ENCODE assay signal across 16 cellular contexts in genomic region chr4:81032174-81032551, GRCh38. TPM values are rescaled to one million over a fixed set of nuclear protein-coding genes. Genes with fewer than 3 reads are reported as not detected.
DNase-seq lines count a peak whose midpoint lies in the region; TF ChIP-seq lines count a peak whose summit lies in the region.
"Had no signal": no experiment of that assay in that cellular context is flagged by ENCODE, and none has a peak within 500 bp of the region (broad histone marks: within the 10 kb centered on the region; RNA-seq: fewer than 3 reads in every experiment).

No MANE protein-coding gene starts in this region.

- H3K36me3 ChIP-seq in H7 (replicated peaks; ENCODE audit: control insufficient read depth, insufficient read depth, low read length), result no peaks in the 10 kb centered on the region

- H3K4me1 Mint-ChIP-seq in glutamatergic neuron (ENCODE audit: low read depth, unreplicated experiment) (no peaks in the 10 kb centered on the region), nephron progenitor cell (peaks cover 41% of the 10 kb centered on the region)

- no peaks in the 10 kb centered on the region for H3K36me3 Mint-ChIP-seq in glutamatergic neuron (ENCODE audit: unreplicated experiment)
- no peaks in the 10 kb centered on the region for H3K36me3 Mint-ChIP-seq in nephron progenitor cell (ENCODE audit: low read depth)

- H3K4me3 ChIP-seq in H7 (ENCODE audit: insufficient read depth, low read depth, low read length), result no peak overlapping the region; the same call in 1 of the 2 replicates

- H3K27me3 ChIP-seq in H7 (ENCODE audit: control insufficient read depth, insufficient read depth, low read length), result peaks cover 45% of the 10 kb centered on the region

- H3K9me3 Mint-ChIP-seq in glutamatergic neuron (ENCODE audit: unreplicated experiment) (peaks cover 7% of the 10 kb centered on the region), nephron progenitor cell (no peaks in the 10 kb centered on the region)
- H3K9me3 Mint-ChIP-seq: activated CD4-positive, alpha-beta T cell treated with anti-CD3 and anti-CD28 coated beads, Interleukin-2, amount 10 ng/mL, durations not matched to agents 24 days and 14 days; activated T-cell treated with anti-CD3 and anti-CD28 coated beads, Interleukin-2, amount 50 U/mL, for 4 hours; stimulated activated naive CD8-positive, alpha-beta T cell treated with anti-CD3 and anti-CD28 coated beads, Interleukin-15, amount 100 ng/mL, for 72 hours had no signal

- peaks cover 19% of the 10 kb centered on the region for H3K27me3 Mint-ChIP-seq in glutamatergic neuron (ENCODE audit: unreplicated experiment)
- H3K27me3 Mint-ChIP-seq in nephron progenitor cell (ENCODE audit: low read depth, poor library complexity), result peaks cover 74% of the 10 kb centered on the region

- DNase-seq in H7 (peak; percentile 30), NCI-H187 treated with DMSO at 0.1 percent for 48 hours (lab: John Stamatoyannopoulos, UW) (peak; percentile 55), glutamatergic neuron (no peak), nephron progenitor cell (no peak), GM10266 (ENCODE audit: extremely low spot score) (no peak), germinal center (ENCODE audit: low spot score) (no peak)
- no peak for DNase-seq in stimulated activated CD8-positive, alpha-beta memory T cell treated with anti-CD3 and anti-CD28 coated beads, Interleukin-4, amount 100 ng/mL, for 48 hours
- DNase-seq: activated CD4-positive, alpha-beta T cell treated with anti-CD3 and anti-CD28 coated beads, Interleukin-2, amount 10 ng/mL, durations not matched to agents 24 days and 14 days; activated T-cell treated with anti-CD3 and anti-CD28 coated beads, Interleukin-2, amount 50 U/mL, for 4 hours; amygdala; cortex of kidney; GM23248; Kasumi-1; NCI-H446 had no signal

- H3K4me3 Mint-ChIP-seq in glutamatergic neuron (ENCODE audit: unreplicated experiment) (peak overlapping the region; percentile 96), nephron progenitor cell (peak overlapping the region; percentile 85)

- no peak for TF ChIP-seq CTCF in glutamatergic neuron (IDR thresholded peaks at IDR 0.05; ENCODE audit: partially characterized antibody, unreplicated experiment)
- no peak for TF ChIP-seq CTCF in nephron progenitor cell (IDR thresholded peaks at IDR 0.05)
- TF ChIP-seq CTCF in GM10266 (IDR thresholded peaks at IDR 0.05; ENCODE audit: control insufficient read depth, insufficient read depth, low read depth, missing control alignments), result no peak

- H3K27ac Mint-ChIP-seq in glutamatergic neuron (ENCODE audit: unreplicated experiment) (no peak overlapping the region), nephron progenitor cell (no peak overlapping the region)
- H3K27ac Mint-ChIP-seq: activated CD4-positive, alpha-beta T cell treated with anti-CD3 and anti-CD28 coated beads, Interleukin-2, amount 10 ng/mL, durations not matched to agents 24 days and 14 days had no signal

RNA-seq across cellular contexts. Expression of gene BMP3, which starts 1.7 kb away (rescaled TPM):
- 0.07 and 0.10 TPM in 2 replicates for total RNA-seq in H7 (2014; rRNA removed; shearing (Covaris generic))
- total RNA-seq in glutamatergic neuron (ENCODE audit: unreplicated experiment), result 1.8 TPM
- total RNA-seq: activated CD4-positive, alpha-beta T cell treated with anti-CD3 and anti-CD28 coated beads, Interleukin-2, amount 10 ng/mL, durations not matched to agents 24 days and 14 days; activated T-cell treated with anti-CD3 and anti-CD28 coated beads, Interleukin-2, amount 50 U/mL, for 4 hours; T-helper 2 cell treated with Interferon-gamma antibody and Interleukin-4, amounts not matched to agents 100 ng/mL and 5 ng/mL, for 36 hours had no signal

Comparison
In these comparisons a context has a peak if more than half of its experiments do, and no peak if none do; other contexts are left out.
1. DNase-seq: peak in H7 (single experiment) and NCI-H187 treated with DMSO at 0.1 percent for 48 hours (single experiment); none in glutamatergic neuron (single experiment), nephron progenitor cell (single experiment), stimulated activated CD8-positive, alpha-beta memory T cell treated with anti-CD3 and anti-CD28 coated beads, Interleukin-4, amount 100 ng/mL, for 48 hours (single experiment), GM10266 (single experiment) and germinal center (single experiment).